ENCODE assay signal across 8 cellular contexts in the genomic region with DNA sequence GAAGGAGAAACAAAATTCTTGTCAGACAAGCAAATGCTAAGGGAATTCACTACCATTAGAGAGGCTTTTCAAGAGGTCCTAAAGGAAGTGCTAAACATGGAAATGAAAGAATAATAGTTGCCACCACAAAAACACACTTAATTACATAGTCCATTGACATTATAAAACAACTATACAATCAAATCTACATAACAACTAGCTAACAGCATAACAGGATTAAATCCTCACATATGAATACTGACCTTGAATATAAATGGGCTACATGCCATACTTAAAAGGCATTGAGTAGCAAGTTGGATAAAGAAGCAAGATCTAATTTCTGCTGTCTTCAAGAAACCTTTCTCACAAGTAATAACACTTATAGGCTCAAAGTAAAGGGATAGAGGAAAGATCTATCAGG.
"Had no signal": no experiment of that assay in that cellular context is flagged by ENCODE, and none has a peak within 500 bp of the region (broad histone marks: within the 10 kb centered on the region; RNA-seq: fewer than 3 reads in every experiment).

No MANE protein-coding gene starts in this region.

- H3K4me3 ChIP-seq: GM12878 had no signal

- DNase-seq: GDM1, GF-D8 had no signal

- ATAC-seq: GM12878 had no signal

- FAIRE-seq: G401.6, GM12878, GM12891, GM12892, GM18507, GM19239 had no signal
